ENCODE assay signal across 9 cellular contexts in genomic region chr15:88013111-88013510, GRCh38.
"Had no signal": no experiment of that assay in that cellular context is flagged by ENCODE, and none has a peak within 500 bp of the region (broad histone marks: within the 10 kb centered on the region; RNA-seq: fewer than 3 reads in every experiment).

No MANE protein-coding gene starts in this region.

- H2AFZ ChIP-seq: GM23248, GM23338 had no signal

- H3K4me2 ChIP-seq: GM23338 had no signal

- H3K4me3 ChIP-seq: GM23248, GM23338, HAP-1 had no signal

- H3K27ac Mint-ChIP-seq: GM23338, HFFc6 had no signal

- H3K4me1 ChIP-seq: HAP-1 had no signal

- ATAC-seq: GM23338, HCT116 had no signal

- DNase-seq: GM23248, GOT3, H7, H9, HCEC 1CT, HFFc6 had no signal

- H3K9me3 Mint-ChIP-seq: GM23338, H9, HFFc6 had no signal

- H3K36me3 ChIP-seq: HAP-1 had no signal

- H3K9ac ChIP-seq: GM23248 had no signal

- H3K4me3 Mint-ChIP-seq: GM23338, H9, HFFc6 had no signal

- H3K27ac ChIP-seq: GM23248 had no signal
